ENCODE assay signal across 8 cellular contexts in genomic region chr11:57567512-57568329, GRCh38. TPM values are rescaled to one million over a fixed set of nuclear protein-coding genes. Genes with fewer than 3 reads are reported as not detected.
DNase-seq lines count a peak whose midpoint lies in the region; ATAC-seq and TF ChIP-seq lines count a peak whose summit lies in the region.

TSS of gene UBE2L6 (minus strand) at chr11:57567672. CDS start at chr11:57567611, 61 bp downstream.

- POLR2A ChIA-PET in AG04449 (lab: Yijun Ruan, JAX): interaction anchor here (0.5 to 2.1 kb wide), 4 partner anchors 19 to 164 kb away, joined by 3 to 12 read pairs (median 4); no protein-coding TSS in a partner anchor

- CTCF ChIA-PET in AG04449 (lab: Yijun Ruan, JAX): interaction anchor here (0.6 to 8.0 kb wide), 52 partner anchors 9 to 952 kb away, joined by 3 to 306 read pairs (median 5); partner anchors contain the start of genes RTN4RL2, SLC43A1 and SMTNL1

- TF ChIP-seq CTCF in AG04449 (IDR thresholded peaks at IDR 0.05; ENCODE audit: insufficient read depth, low read length, missing control alignments): peak; percentile 64
- no peak for TF ChIP-seq CTCF in mucosa of descending colon (IDR thresholded peaks at IDR 0.05)

- H3K36me3 ChIP-seq in mucosa of descending colon (ENCODE audit: low read depth): no peaks in the 10 kb centered on the region

- H3K9me3 ChIP-seq in mucosa of descending colon: no peaks in the 10 kb centered on the region

- H3K4me1 ChIP-seq in mucosa of descending colon (ENCODE audit: low read depth): peaks cover 10% of the 10 kb centered on the region

- H3K4me3 ChIP-seq in AG04449 (ENCODE audit: low read depth, low read length): peak within 1 kb of the TSS; percentile 89
- peak within 1 kb of the TSS; percentile 63 for H3K4me3 ChIP-seq in mucosa of descending colon

- peak; percentile 32 for ATAC-seq in GM18861 (IDR thresholded peaks at IDR 0.05; ENCODE audit: unreplicated experiment)
- peak; percentile 64 for ATAC-seq in HG03066 (IDR thresholded peaks at IDR 0.05; ENCODE audit: low read depth, unreplicated experiment)
- peak; percentile 87 for ATAC-seq in mucosa of descending colon

- DNase-seq in AG04449 (ENCODE audit: low read depth, low spot score) (no peak), NCI-H69 (lab: John Stamatoyannopoulos, UW) (peak; percentile 70), epidermal melanocyte (ENCODE audit: insufficient read length, low spot score) (peak; percentile 68), mucosa of descending colon (peak; percentile 61 to 88 (median 85))
- peak; percentile 83 for DNase-seq in activated CD8-positive, alpha-beta memory T cell treated with anti-CD3 and anti-CD28 coated beads, Interleukin-2, amount 50 U/mL, for 48 hours
- DNase-seq in stimulated activated CD8-positive, alpha-beta memory T cell treated with anti-CD3 and anti-CD28 coated beads, Interleukin-4, amount 100 ng/mL, for 4 hours (ENCODE audit: low read depth in 2 of 2, low spot score in 1 of 2): peak; percentile 23 to 53

- intact Hi-C loops in mucosa of descending colon (cut with DNase I, micrococcal nuclease): loop anchor here in 1 of 2 donors (5.0 kb wide), 1 partner anchor 75 kb away; no protein-coding TSS in a partner anchor

RNA-seq across cellular contexts. Expression of gene UBE2L6, which starts in this region (rescaled TPM):
- 10 to 100 TPM; 26.1 to 57.3 (median 53.9) TPM for total RNA-seq in mucosa of descending colon

Comparison
In these comparisons a context has a peak if more than half of its experiments do, and no peak if none do; other contexts are left out.
1. ATAC-seq: peak in every context shown above with its lines; median percentile 87 in mucosa of descending colon; 64 in HG03066; 32 in GM18861.